ENCODE assay signal across 19 cellular contexts in genomic region chr1:197771904-197772561, GRCh38. TPM values are rescaled to one million over a fixed set of nuclear protein-coding genes. Genes with fewer than 3 reads are reported as not detected.
DNase-seq lines count a peak whose midpoint lies in the region; ATAC-seq and TF ChIP-seq lines count a peak whose summit lies in the region.
"Had no signal": no experiment of that assay in that cellular context is flagged by ENCODE, and none has a peak within 500 bp of the region (broad histone marks: within the 10 kb centered on the region; RNA-seq: fewer than 3 reads in every experiment).

No MANE protein-coding gene starts in this region.

- H3K9me3 Mint-ChIP-seq in activated naive CD8-positive, alpha-beta T cell treated with anti-CD3 and anti-CD28 coated beads, Interleukin-2, amount 10 ng/mL, durations not matched to agents 7 days and 5 days: no peaks in the 10 kb centered on the region
- H3K9me3 Mint-ChIP-seq in activated naive CD8-positive, alpha-beta T cell treated with anti-CD3 and anti-CD28 coated beads for 36 hours: no peaks in the 10 kb centered on the region
- H3K9me3 Mint-ChIP-seq in stimulated activated naive B cell treated with anti-CD40 and anti-IgM and Interleukin-4, amounts not matched to agents 10 μg/mL and 1 μg/mL and 100 μg/mL, for 72 hours: no peaks in the 10 kb centered on the region
- no peaks in the 10 kb centered on the region for H3K9me3 Mint-ChIP-seq in progenitor cell of endocrine pancreas (ENCODE audit: low read depth)
- H3K9me3 Mint-ChIP-seq: activated T-cell treated with anti-CD3 and anti-CD28 coated beads, Interleukin-2, amount 50 U/mL, for 4 hours; IgD-negative memory B cell; naive B cell had no signal

- ATAC-seq in activated naive CD8-positive, alpha-beta T cell treated with anti-CD3 and anti-CD28 coated beads, Interleukin-2, amount 10 ng/mL, durations not matched to agents 7 days and 5 days (ENCODE audit: low read depth): no peak
- ATAC-seq in body of pancreas (no peak), HG02642 (IDR thresholded peaks at IDR 0.05; ENCODE audit: poor library complexity, unreplicated experiment) (no peak)
- no peak for ATAC-seq in stimulated activated naive B cell treated with anti-CD40 and anti-IgM and Interleukin-4, amounts not matched to agents 10 μg/mL and 1 μg/mL and 100 μg/mL, for 72 hours (replicated peaks)
- ATAC-seq: activated T-cell treated with anti-CD3 and anti-CD28 coated beads, Interleukin-2, amount 50 U/mL, for 4 hours had no signal

- peak overlapping the region in 3 of 4 donors; percentile 53 to 97 (median 93) for H3K27ac ChIP-seq in body of pancreas
- H3K27ac ChIP-seq: heart left ventricle, suprapubic skin had no signal

- WGBS in body of pancreas, 2 donors: 44 to 49% methylated on average over 7 of the region's 7 CpGs

- H3K4me1 ChIP-seq in body of pancreas: peaks cover 57% of the 10 kb centered on the region

- H3K27ac Mint-ChIP-seq in activated naive CD8-positive, alpha-beta T cell treated with anti-CD3 and anti-CD28 coated beads, Interleukin-2, amount 10 ng/mL, durations not matched to agents 7 days and 5 days: no peak overlapping the region
- no peak overlapping the region for H3K27ac Mint-ChIP-seq in activated naive CD8-positive, alpha-beta T cell treated with anti-CD3 and anti-CD28 coated beads for 36 hours
- H3K27ac Mint-ChIP-seq in stimulated activated naive B cell treated with anti-CD40 and anti-IgM and Interleukin-4, amounts not matched to agents 10 μg/mL and 1 μg/mL and 100 μg/mL, for 72 hours: peak overlapping the region; percentile 59
- H3K27ac Mint-ChIP-seq in progenitor cell of endocrine pancreas: no peak overlapping the region

- peaks cover 53% of the 10 kb centered on the region for H3K4me1 Mint-ChIP-seq in activated naive CD8-positive, alpha-beta T cell treated with anti-CD3 and anti-CD28 coated beads, Interleukin-2, amount 10 ng/mL, durations not matched to agents 7 days and 5 days
- H3K4me1 Mint-ChIP-seq in activated naive CD8-positive, alpha-beta T cell treated with anti-CD3 and anti-CD28 coated beads for 36 hours: peaks cover 65% of the 10 kb centered on the region
- H3K4me1 Mint-ChIP-seq in stimulated activated naive B cell treated with anti-CD40 and anti-IgM and Interleukin-4, amounts not matched to agents 10 μg/mL and 1 μg/mL and 100 μg/mL, for 72 hours: peaks cover 27 to 44% of the 10 kb centered on the region in 2 donors
- peaks cover 28% of the 10 kb centered on the region for H3K4me1 Mint-ChIP-seq in progenitor cell of endocrine pancreas (ENCODE audit: low read depth)

- intact Hi-C loops in body of pancreas (cut with DNase I): no loop called here

- no peaks in the 10 kb centered on the region for H3K36me3 ChIP-seq in body of pancreas (replicated peaks in 1 of 2; ENCODE audit: insufficient read depth in 1 of 2, low read depth in 2 of 2)
- H3K36me3 ChIP-seq: heart left ventricle, suprapubic skin had no signal

- peak overlapping the region; percentile 93 for H3K4me3 Mint-ChIP-seq in activated naive CD8-positive, alpha-beta T cell treated with anti-CD3 and anti-CD28 coated beads, Interleukin-2, amount 10 ng/mL, durations not matched to agents 7 days and 5 days
- H3K4me3 Mint-ChIP-seq in activated naive CD8-positive, alpha-beta T cell treated with anti-CD3 and anti-CD28 coated beads for 36 hours: no peak overlapping the region
- no peak overlapping the region for H3K4me3 Mint-ChIP-seq in stimulated activated naive B cell treated with anti-CD40 and anti-IgM and Interleukin-4, amounts not matched to agents 10 μg/mL and 1 μg/mL and 100 μg/mL, for 72 hours
- no peak overlapping the region for H3K4me3 Mint-ChIP-seq in progenitor cell of endocrine pancreas (ENCODE audit: low read depth)

- no peak for DNase-seq in activated naive CD8-positive, alpha-beta T cell treated with anti-CD3 and anti-CD28 coated beads, Interleukin-2, amount 10 ng/mL, durations not matched to agents 7 days and 5 days
- DNase-seq in activated naive CD8-positive, alpha-beta T cell treated with anti-CD3 and anti-CD28 coated beads for 36 hours: no peak
- DNase-seq in MV-4-11 (lab: John Stamatoyannopoulos, UW): peak; percentile 30
- DNase-seq in body of pancreas: no peak
- no peak for DNase-seq in stimulated activated naive B cell treated with anti-CD40 and anti-IgM and Interleukin-4, amounts not matched to agents 10 μg/mL and 1 μg/mL and 100 μg/mL, for 72 hours
- no peak for DNase-seq in progenitor cell of endocrine pancreas (ENCODE audit: low spot score, unreplicated experiment)
- no peak for DNase-seq in dermis blood vessel endothelial cell
- DNase-seq: activated CD4-positive, alpha-beta T cell treated with anti-CD3 and anti-CD28 coated beads for 4 hours; activated T-cell treated with anti-CD3 and anti-CD28 coated beads, Interleukin-2, amount 50 U/mL, for 4 hours; DMS 273 treated with DMSO at 0.1 percent for 48 hours; naive B cell; NCI-H1436; SHP77; stimulated activated CD4-positive, alpha-beta T cell treated with anti-CD3 and anti-CD28 coated beads, Interleukin-4, amount 100 ng/mL, for 1 hour had no signal

- TF ChIP-seq CTCF in body of pancreas (IDR thresholded peaks at IDR 0.05): no peak
- TF ChIP-seq CTCF in progenitor cell of endocrine pancreas (IDR thresholded peaks at IDR 0.05; ENCODE audit: unreplicated experiment): no peak

- TF ChIP-seq POLR2A in body of pancreas (IDR thresholded peaks at IDR 0.05): no peak

- POLR2A ChIA-PET in activated naive CD8-positive, alpha-beta T cell treated with anti-CD3 and anti-CD28 coated beads, Interleukin-2, amount 10 ng/mL, durations not matched to agents 7 days and 5 days (lab: Charles Lee): no interaction called here

- H3K36me3 Mint-ChIP-seq in activated naive CD8-positive, alpha-beta T cell treated with anti-CD3 and anti-CD28 coated beads, Interleukin-2, amount 10 ng/mL, durations not matched to agents 7 days and 5 days: peaks cover 28% of the 10 kb centered on the region
- H3K36me3 Mint-ChIP-seq in activated naive CD8-positive, alpha-beta T cell treated with anti-CD3 and anti-CD28 coated beads for 36 hours: peaks cover 30% of the 10 kb centered on the region
- H3K36me3 Mint-ChIP-seq in stimulated activated naive B cell treated with anti-CD40 and anti-IgM and Interleukin-4, amounts not matched to agents 10 μg/mL and 1 μg/mL and 100 μg/mL, for 72 hours: peaks cover 10 to 11% of the 10 kb centered on the region in 2 donors
- H3K36me3 Mint-ChIP-seq in progenitor cell of endocrine pancreas (ENCODE audit: insufficient read depth): no peaks in the 10 kb centered on the region

- no peak overlapping the region for H3K4me3 ChIP-seq in body of pancreas
- H3K4me3 ChIP-seq: lung, suprapubic skin had no signal

- H3K27me3 Mint-ChIP-seq in activated naive CD8-positive, alpha-beta T cell treated with anti-CD3 and anti-CD28 coated beads, Interleukin-2, amount 10 ng/mL, durations not matched to agents 7 days and 5 days: no peaks in the 10 kb centered on the region
- H3K27me3 Mint-ChIP-seq in activated naive CD8-positive, alpha-beta T cell treated with anti-CD3 and anti-CD28 coated beads for 36 hours: no peaks in the 10 kb centered on the region
- no peaks in the 10 kb centered on the region for H3K27me3 Mint-ChIP-seq in stimulated activated naive B cell treated with anti-CD40 and anti-IgM and Interleukin-4, amounts not matched to agents 10 μg/mL and 1 μg/mL and 100 μg/mL, for 72 hours
- H3K27me3 Mint-ChIP-seq in progenitor cell of endocrine pancreas: no peaks in the 10 kb centered on the region
- H3K27me3 Mint-ChIP-seq: IgD-negative memory B cell, naive B cell had no signal

- H3K27me3 ChIP-seq in body of pancreas: no peaks in the 10 kb centered on the region
- H3K27me3 ChIP-seq: heart left ventricle, suprapubic skin had no signal

- H3K9me3 ChIP-seq in body of pancreas: no peaks in the 10 kb centered on the region
- H3K9me3 ChIP-seq: heart left ventricle, suprapubic skin had no signal

RNA-seq across cellular contexts. Expression of gene DENND1B, which starts 3.2 kb away (rescaled TPM):
- 10 to 100 TPM; 25.5 to 25.9 TPM for total RNA-seq in activated naive CD8-positive, alpha-beta T cell treated with anti-CD3 and anti-CD28 coated beads, Interleukin-2, amount 10 ng/mL, durations not matched to agents 7 days and 5 days
- 10 to 100 TPM; 11.8 to 13.3 TPM for total RNA-seq in activated naive CD8-positive, alpha-beta T cell treated with anti-CD3 and anti-CD28 coated beads for 36 hours
- 10 to 100 TPM in 1 of 2 donors, 1 to 10 TPM in 1; 6.9 to 26.2 TPM for total RNA-seq in body of pancreas
- total RNA-seq in progenitor cell of endocrine pancreas: 15.7 and 18.3 TPM in 2 replicates
- 2.6 and 5.4 TPM in 2 replicates for total RNA-seq in dermis blood vessel endothelial cell
